ENCODE assay signal across 1 cellular context in the genomic region with DNA sequence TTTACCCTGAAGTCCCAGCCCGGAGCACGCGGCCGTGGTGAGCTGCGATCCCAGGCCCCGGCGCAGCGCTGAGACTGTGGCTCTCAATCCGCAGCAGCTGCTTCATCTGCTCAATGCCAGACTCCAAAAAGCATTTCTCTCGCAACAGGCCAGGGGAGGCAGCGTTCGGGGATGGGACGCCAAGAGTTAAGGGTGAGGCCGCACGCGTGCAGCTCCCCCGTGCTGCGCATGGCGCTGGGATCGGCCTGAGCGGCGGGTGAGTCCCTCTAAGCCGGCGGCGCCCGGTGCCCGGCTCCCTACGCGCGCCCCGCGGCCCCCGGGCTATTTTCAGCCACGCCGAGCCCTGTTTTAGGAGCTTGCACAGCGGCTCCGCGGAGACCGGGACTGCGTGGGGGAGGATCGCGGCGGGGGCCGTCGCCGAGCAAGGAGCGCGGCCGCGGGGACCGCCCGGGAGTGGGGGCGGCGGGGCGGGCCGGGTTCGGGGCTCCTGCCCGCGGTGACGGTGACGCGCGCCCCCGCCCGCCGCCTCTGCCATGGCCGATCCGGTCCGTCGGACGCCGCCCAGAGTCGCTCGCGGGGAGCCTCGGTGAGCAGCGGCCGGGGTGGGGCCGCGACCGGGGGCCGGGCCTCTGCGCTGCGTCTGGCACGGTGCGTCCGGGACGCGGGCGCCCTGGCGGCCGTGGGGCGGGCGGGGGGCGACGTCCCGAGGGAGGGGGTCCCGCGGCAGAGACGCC.
TF ChIP-seq lines count a peak whose summit lies in the region.

No MANE protein-coding gene starts in this region.

TF ChIP-seq in endothelial cell of umbilical vein, 7 proteins besides CTCF, POLR2A, EP300 and RAD21:
- TF ChIP-seq EZH2 (IDR thresholded peaks at IDR 0.05; ENCODE audit: borderline replicate concordance, low read depth, low read length, severe bottlenecking) (peak; percentile 36), FOS (IDR thresholded peaks at IDR 0.05; ENCODE audit: borderline replicate concordance, insufficient read depth, low read length) (no peak)
